In the genomic region with DNA sequence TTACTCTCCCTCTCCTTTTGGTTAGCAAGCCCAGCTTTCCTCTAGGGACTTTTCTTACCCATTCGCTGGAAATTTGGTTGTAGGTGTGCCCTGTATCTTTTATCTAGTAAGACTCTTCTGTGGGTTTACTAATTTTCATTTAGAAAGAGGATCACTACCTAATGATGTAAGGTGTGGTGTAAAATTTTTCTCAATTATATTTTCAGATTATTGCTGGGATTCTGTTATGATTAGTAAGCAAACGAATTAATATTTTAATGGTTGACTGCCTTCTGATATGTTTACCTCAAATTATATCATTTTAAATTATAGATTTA, we compare ENCODE assay signal across 17 cellular contexts. TPM values are rescaled to one million over a fixed set of nuclear protein-coding genes. Genes with fewer than 3 reads are reported as not detected.
A peak's percentile ranks its signal among the peaks of the same experiment; 100 is the strongest.
DNase-seq lines count a peak whose midpoint lies in the region; ATAC-seq and TF ChIP-seq lines count a peak whose summit lies in the region.
"Had no signal": no experiment of that assay in that cellular context is flagged by ENCODE, and none has a peak within 500 bp of the region (broad histone marks: within the 10 kb centered on the region; RNA-seq: fewer than 3 reads in every experiment).

No MANE protein-coding gene starts in this region.

- no TSS peak for BruUV-seq in Calu3 (replicated peaks; lab: Mats Ljungman, UMichigan)

- H3K4me3 Mint-ChIP-seq in naive thymus-derived CD8-positive, alpha-beta T cell = peak overlapping the region in 7 of 10 donors; percentile 12 to 56 (median 31)
- no peak overlapping the region for H3K4me3 Mint-ChIP-seq in Calu3 (ENCODE audit: low read depth, unreplicated experiment)

- H2AFZ ChIP-seq in KMS-11 (ENCODE audit: low read depth) = no peak overlapping the region

- peaks cover 0 to 2% (median 2%) of the 10 kb centered on the region in 3 donors for H3K36me3 Mint-ChIP-seq in naive thymus-derived CD8-positive, alpha-beta T cell
- H3K36me3 Mint-ChIP-seq in Calu3 (ENCODE audit: insufficient read depth, unreplicated experiment) = no peaks in the 10 kb centered on the region

- intact Hi-C loops in Calu3 (cut with micrococcal nuclease; ENCODE audit: unreplicated experiment) = loop anchor here (10.0 kb wide), 1 partner anchor 122 kb away; no protein-coding TSS in a partner anchor

- H3K9me3 Mint-ChIP-seq in naive thymus-derived CD8-positive, alpha-beta T cell = no peaks in the 10 kb centered on the region
- H3K9me3 Mint-ChIP-seq in Calu3 (ENCODE audit: low read depth, unreplicated experiment) = no peaks in the 10 kb centered on the region

- peak; percentile 13 for ATAC-seq in GM18867 (IDR thresholded peaks at IDR 0.05; ENCODE audit: unreplicated experiment)
- peak; percentile 11 for ATAC-seq in GM21529 (IDR thresholded peaks at IDR 0.05; ENCODE audit: unreplicated experiment)
- ATAC-seq in naive thymus-derived CD8-positive, alpha-beta T cell = no peak

- H3K79me2 ChIP-seq in KMS-11 (ENCODE audit: insufficient read depth, low read depth) = peaks cover 74% of the 10 kb centered on the region

- H4K20me1 ChIP-seq in KMS-11 (ENCODE audit: insufficient read depth) = no peaks in the 10 kb centered on the region

- H3K27me3 Mint-ChIP-seq in naive thymus-derived CD8-positive, alpha-beta T cell = no peaks in the 10 kb centered on the region
- no peaks in the 10 kb centered on the region for H3K27me3 Mint-ChIP-seq in Calu3 (ENCODE audit: unreplicated experiment)

- no peak overlapping the region for H3K4me3 ChIP-seq in KMS-11 (IDR thresholded peaks at IDR 0.05; ENCODE audit: insufficient read depth, low read depth, low read length)
- H3K4me3 ChIP-seq: SJSA1, smooth muscle cell, tibial nerve had no signal

- H3K9ac ChIP-seq in KMS-11 = no peak overlapping the region

- peaks cover 43 to 91% (median 74%) of the 10 kb centered on the region in 4 donors for H3K4me1 Mint-ChIP-seq in naive thymus-derived CD8-positive, alpha-beta T cell
- peaks cover 13% of the 10 kb centered on the region for H3K4me1 Mint-ChIP-seq in Calu3 (ENCODE audit: low read depth, unreplicated experiment)

- peak overlapping the region; percentile 77 for H3K4me2 ChIP-seq in KMS-11
- H3K4me2 ChIP-seq: smooth muscle cell had no signal

- H3K27ac ChIP-seq in KMS-11 = peak overlapping the region; percentile 67
- H3K27ac ChIP-seq: SJSA1, tibial nerve, WERI-Rb-1 had no signal

- POLR2A ChIA-PET in naive thymus-derived CD8-positive, alpha-beta T cell (lab: Charles Lee) = interaction anchor here (0.6 kb wide), 1 partner anchor 29 kb away, joined by 3 read pairs; the partner anchor contains the start of gene PLCL2

- peak overlapping the region in 5 of 10 donors; percentile 3 to 83 (median 44) for H3K27ac Mint-ChIP-seq in naive thymus-derived CD8-positive, alpha-beta T cell
- no peak overlapping the region for H3K27ac Mint-ChIP-seq in Calu3 (ENCODE audit: unreplicated experiment)

- TF ChIP-seq CTCF in KMS-11 (conservative IDR thresholded peaks at IDR 0.05; ENCODE audit: low read depth, low read length) (no peak), Calu3 (IDR thresholded peaks at IDR 0.05; ENCODE audit: unreplicated experiment) (no peak)

- CTCF ChIA-PET in Calu3 (lab: Charles Lee) = no interaction called here

- DNase-seq in naive thymus-derived CD8-positive, alpha-beta T cell = no peak
- DNase-seq in activated CD8-positive, alpha-beta memory T cell treated with anti-CD3 and anti-CD28 coated beads for 24 hours = no peak
- DNase-seq in SKM-1 (lab: John Stamatoyannopoulos, UW; ENCODE audit: unreplicated experiment) = no peak
- no peak for DNase-seq in Calu3
- no peak for DNase-seq in NCI-H526 treated with DMSO at 0.1 percent for 48 hours (lab: John Stamatoyannopoulos, UW)
- DNase-seq: effector CD8-positive, alpha-beta T cell; GOT3; IMR-90; NCI-H1436 treated with DMSO at 0.1 percent for 48 hours; NK-92 treated with Interleukin-12 subunit alpha and Interleukin-12 subunit beta, amount 100 ng/mL, for 24 hours; WERI-Rb-1 had no signal

- no peaks in the 10 kb centered on the region for H3K27me3 ChIP-seq in KMS-11 (ENCODE audit: insufficient read depth, low read depth)
- H3K27me3 ChIP-seq: SJSA1, tibial nerve had no signal

- H3K4me1 ChIP-seq in KMS-11 (ENCODE audit: low read depth, poor library complexity, severe bottlenecking) = peaks cover 100% of the 10 kb centered on the region

- no peaks in the 10 kb centered on the region for H3K36me3 ChIP-seq in KMS-11 (ENCODE audit: insufficient read depth)
- H3K36me3 ChIP-seq: SJSA1, tibial nerve, WERI-Rb-1 had no signal

RNA-seq across cellular contexts. Expression of gene PLCL2, which starts 28.5 kb away (rescaled TPM):
- 10 to 100 TPM; 85.0 to 86.3 TPM for total RNA-seq in naive thymus-derived CD8-positive, alpha-beta T cell
- polyA plus RNA-seq in naive thymus-derived CD8-positive, alpha-beta T cell = 10 to 100 TPM; 57.7 to 84.4 (median 69.1) TPM
- 5.4 and 5.8 TPM in 2 replicates for total RNA-seq in Calu3 (2022)

Comparison
In these comparisons a context has a peak if more than half of its experiments do, and no peak if none do; other contexts are left out.
1. ATAC-seq: peak in GM18867 (single experiment) and GM21529 (single experiment); none in naive thymus-derived CD8-positive, alpha-beta T cell (0 of 2).
2. RNA of gene PLCL2, which starts 28.5 kb away (total RNA-seq): 85.0 to 86.3 TPM in naive thymus-derived CD8-positive, alpha-beta T cell; 5.4 to 5.8 TPM in Calu3; every median in the first group is over 10 times any median in the second.